In genomic region chr7:116542618-116543017, GRCh38 we compare ENCODE assay signal across 1 cellular context.
TF ChIP-seq lines count a peak whose summit lies in the region.

No MANE protein-coding gene starts in this region.

TF ChIP-seq in GM23338, 12 proteins besides CTCF, POLR2A, EP300 and RAD21 (continued from another document):
- TF ChIP-seq REST (IDR thresholded peaks at IDR 0.05; ENCODE audit: unreplicated experiment) (no peak), ETS1 (IDR thresholded peaks at IDR 0.05) (no peak), JUNB (IDR thresholded peaks at IDR 0.05; ENCODE audit: unreplicated experiment) (no peak), EZH2phosphoT487 (IDR thresholded peaks at IDR 0.05; ENCODE audit: unreplicated experiment) (no peak), NANOG (IDR thresholded peaks at IDR 0.05; ENCODE audit: borderline replicate concordance) (no peak), EZH2 (IDR thresholded peaks at IDR 0.05; ENCODE audit: low read depth, unreplicated experiment) (no peak)
